1 cellular context compared by ENCODE assay signal in the genomic region with DNA sequence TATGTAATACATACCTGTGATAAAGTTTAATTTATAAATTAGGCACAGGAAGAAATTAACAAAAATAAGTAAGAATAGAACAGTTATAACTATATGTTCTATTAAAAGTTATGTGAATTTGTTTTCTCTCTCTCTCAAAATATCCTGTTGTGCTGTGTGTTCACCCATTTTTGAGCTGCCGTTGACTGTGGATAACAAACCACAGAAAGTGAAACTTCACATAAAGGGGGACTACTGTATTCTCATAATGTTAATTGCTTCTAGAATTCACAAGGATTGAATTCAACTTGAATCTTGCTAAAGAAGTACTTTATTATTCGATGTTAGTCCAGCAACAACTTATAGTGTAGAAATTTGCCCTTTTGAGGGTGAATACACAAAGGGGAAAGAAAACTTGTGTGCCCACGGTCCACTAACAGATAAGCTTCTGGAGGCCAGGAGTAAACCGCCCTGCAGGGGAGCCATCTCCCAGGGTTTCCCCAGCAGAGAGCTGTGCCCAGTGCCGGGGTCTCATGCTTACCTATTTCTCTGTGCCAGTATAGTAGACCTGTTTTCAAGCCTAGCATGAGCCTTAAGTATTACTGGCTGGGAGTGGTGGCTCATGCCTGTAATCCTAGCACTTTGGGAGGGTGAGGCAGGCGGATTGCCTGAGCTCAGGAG.
TF ChIP-seq lines count a peak whose summit lies in the region.

No MANE protein-coding gene starts in this region.

TF ChIP-seq in GM12878, 131 proteins besides CTCF, POLR2A, EP300 and RAD21 (continued from another document):
- TF ChIP-seq, protein P1, sequence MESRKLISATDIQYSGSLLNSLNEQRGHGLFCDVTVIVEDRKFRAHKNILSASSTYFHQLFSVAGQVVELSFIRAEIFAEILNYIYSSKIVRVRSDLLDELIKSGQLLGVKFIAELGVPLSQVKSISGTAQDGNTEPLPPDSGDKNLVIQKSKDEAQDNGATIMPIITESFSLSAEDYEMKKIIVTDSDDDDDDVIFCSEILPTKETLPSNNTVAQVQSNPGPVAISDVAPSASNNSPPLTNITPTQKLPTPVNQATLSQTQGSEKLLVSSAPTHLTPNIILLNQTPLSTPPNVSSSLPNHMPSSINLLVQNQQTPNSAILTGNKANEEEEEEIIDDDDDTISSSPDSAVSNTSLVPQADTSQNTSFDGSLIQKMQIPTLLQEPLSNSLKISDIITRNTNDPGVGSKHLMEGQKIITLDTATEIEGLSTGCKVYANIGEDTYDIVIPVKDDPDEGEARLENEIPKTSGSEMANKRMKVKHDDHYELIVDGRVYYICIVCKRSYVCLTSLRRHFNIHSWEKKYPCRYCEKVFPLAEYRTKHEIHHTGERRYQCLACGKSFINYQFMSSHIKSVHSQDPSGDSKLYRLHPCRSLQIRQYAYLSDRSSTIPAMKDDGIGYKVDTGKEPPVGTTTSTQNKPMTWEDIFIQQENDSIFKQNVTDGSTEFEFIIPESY (IDR thresholded peaks at IDR 0.05), result no peak
- peak; percentile 85 for TF ChIP-seq RUNX3 (IDR thresholded peaks at IDR 0.05; ENCODE audit: low read length)
- TF ChIP-seq FOXK2 (IDR thresholded peaks at IDR 0.05), result no peak
- 0 out of 2 replicates have a peak, but pooled peaks have one; percentile 27 for TF ChIP-seq HDGF (IDR thresholded peaks at IDR 0.05)
- no peak for TF ChIP-seq NFYA (IDR thresholded peaks at IDR 0.05; ENCODE audit: borderline replicate concordance, low read depth, low read length)
- TF ChIP-seq MXI1 (IDR thresholded peaks at IDR 0.05; ENCODE audit: low read depth, low read length), result 0 out of 2 replicates have a peak, but pooled peaks have one; percentile 18
- 0 out of 2 replicates have a peak, but pooled peaks have one; percentile 14 for TF ChIP-seq IKZF1 (conservative IDR thresholded peaks at IDR 0.05)
- TF ChIP-seq SMARCA5 (IDR thresholded peaks at IDR 0.05), result 0 out of 2 replicates have a peak, but pooled peaks have one; percentile 20
